ENCODE assay signal across 1 cellular context in the genomic region with DNA sequence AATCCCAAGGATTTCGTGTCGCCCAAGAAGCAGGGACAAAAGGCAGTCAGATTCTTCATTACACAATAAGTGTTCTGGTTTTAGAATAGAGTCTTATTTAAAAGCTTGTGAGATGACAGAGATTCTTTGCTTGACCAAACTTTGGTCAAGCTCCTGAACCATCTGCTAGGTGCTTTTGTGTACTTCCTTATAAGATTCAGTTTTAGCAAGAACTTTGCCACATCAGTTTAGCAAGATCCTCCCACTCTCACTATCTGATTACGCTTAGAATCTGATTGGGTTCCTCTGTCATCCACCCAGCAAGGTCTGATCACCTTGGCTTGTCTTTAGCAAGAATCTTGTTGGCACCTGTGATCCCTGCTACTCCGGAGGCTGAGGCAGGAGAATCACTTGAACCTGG.
TF ChIP-seq lines count a peak whose summit lies in the region.

No MANE protein-coding gene starts in this region.

TF ChIP-seq in GM23338, 12 proteins besides CTCF, POLR2A, EP300 and RAD21 (continued from another document):
- TF ChIP-seq, protein P1, sequence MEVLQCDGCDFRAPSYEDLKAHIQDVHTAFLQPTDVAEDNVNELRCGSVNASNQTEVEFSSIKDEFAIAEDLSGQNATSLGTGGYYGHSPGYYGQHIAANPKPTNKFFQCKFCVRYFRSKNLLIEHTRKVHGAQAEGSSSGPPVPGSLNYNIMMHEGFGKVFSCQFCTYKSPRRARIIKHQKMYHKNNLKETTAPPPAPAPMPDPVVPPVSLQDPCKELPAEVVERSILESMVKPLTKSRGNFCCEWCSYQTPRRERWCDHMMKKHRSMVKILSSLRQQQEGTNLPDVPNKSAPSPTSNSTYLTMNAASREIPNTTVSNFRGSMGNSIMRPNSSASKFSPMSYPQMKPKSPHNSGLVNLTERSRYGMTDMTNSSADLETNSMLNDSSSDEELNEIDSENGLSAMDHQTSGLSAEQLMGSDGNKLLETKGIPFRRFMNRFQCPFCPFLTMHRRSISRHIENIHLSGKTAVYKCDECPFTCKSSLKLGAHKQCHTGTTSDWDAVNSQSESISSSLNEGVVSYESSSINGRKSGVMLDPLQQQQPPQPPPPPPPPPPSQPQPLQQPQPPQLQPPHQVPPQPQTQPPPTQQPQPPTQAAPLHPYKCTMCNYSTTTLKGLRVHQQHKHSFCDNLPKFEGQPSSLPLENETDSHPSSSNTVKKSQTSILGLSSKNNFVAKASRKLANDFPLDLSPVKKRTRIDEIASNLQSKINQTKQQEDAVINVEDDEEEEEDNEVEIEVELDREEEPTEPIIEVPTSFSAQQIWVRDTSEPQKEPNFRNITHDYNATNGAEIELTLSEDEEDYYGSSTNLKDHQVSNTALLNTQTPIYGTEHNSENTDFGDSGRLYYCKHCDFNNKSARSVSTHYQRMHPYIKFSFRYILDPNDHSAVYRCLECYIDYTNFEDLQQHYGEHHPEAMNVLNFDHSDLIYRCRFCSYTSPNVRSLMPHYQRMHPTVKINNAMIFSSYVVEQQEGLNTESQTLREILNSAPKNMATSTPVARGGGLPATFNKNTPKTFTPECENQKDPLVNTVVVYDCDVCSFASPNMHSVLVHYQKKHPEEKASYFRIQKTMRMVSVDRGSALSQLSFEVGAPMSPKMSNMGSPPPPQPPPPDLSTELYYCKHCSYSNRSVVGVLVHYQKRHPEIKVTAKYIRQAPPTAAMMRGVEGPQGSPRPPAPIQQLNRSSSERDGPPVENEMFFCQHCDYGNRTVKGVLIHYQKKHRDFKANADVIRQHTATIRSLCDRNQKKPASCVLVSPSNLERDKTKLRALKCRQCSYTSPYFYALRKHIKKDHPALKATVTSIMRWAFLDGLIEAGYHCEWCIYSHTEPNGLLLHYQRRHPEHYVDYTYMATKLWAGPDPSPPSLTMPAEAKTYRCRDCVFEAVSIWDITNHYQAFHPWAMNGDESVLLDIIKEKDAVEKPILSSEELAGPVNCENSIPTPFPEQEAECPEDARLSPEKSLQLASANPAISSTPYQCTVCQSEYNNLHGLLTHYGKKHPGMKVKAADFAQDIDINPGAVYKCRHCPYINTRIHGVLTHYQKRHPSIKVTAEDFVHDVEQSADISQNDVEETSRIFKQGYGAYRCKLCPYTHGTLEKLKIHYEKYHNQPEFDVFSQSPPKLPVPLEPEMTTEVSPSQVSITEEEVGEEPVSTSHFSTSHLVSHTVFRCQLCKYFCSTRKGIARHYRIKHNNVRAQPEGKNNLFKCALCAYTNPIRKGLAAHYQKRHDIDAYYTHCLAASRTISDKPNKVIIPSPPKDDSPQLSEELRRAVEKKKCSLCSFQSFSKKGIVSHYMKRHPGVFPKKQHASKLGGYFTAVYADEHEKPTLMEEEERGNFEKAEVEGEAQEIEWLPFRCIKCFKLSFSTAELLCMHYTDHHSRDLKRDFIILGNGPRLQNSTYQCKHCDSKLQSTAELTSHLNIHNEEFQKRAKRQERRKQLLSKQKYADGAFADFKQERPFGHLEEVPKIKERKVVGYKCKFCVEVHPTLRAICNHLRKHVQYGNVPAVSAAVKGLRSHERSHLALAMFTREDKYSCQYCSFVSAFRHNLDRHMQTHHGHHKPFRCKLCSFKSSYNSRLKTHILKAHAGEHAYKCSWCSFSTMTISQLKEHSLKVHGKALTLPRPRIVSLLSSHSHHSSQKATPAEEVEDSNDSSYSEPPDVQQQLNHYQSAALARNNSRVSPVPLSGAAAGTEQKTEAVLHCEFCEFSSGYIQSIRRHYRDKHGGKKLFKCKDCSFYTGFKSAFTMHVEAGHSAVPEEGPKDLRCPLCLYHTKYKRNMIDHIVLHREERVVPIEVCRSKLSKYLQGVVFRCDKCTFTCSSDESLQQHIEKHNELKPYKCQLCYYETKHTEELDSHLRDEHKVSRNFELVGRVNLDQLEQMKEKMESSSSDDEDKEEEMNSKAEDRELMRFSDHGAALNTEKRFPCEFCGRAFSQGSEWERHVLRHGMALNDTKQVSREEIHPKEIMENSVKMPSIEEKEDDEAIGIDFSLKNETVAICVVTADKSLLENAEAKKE (CRISPR knock-in tag; IDR thresholded peaks at IDR 0.05): no peak
- TF ChIP-seq ZNF331 (CRISPR knock-in tag; IDR thresholded peaks at IDR 0.05; ENCODE audit: low read depth) (no peak), EZH2phosphoT487 (IDR thresholded peaks at IDR 0.05; ENCODE audit: unreplicated experiment) (no peak), ETS1 (IDR thresholded peaks at IDR 0.05) (no peak), STAT1 (IDR thresholded peaks at IDR 0.05; ENCODE audit: unreplicated experiment) (no peak), ZNF114 (CRISPR knock-in tag; IDR thresholded peaks at IDR 0.05) (no peak), NANOG (IDR thresholded peaks at IDR 0.05; ENCODE audit: borderline replicate concordance) (no peak), POLR2AphosphoS5 (IDR thresholded peaks at IDR 0.05; ENCODE audit: low read depth) (no peak), JUNB (IDR thresholded peaks at IDR 0.05; ENCODE audit: unreplicated experiment) (no peak)
- TF ChIP-seq, protein P2, sequence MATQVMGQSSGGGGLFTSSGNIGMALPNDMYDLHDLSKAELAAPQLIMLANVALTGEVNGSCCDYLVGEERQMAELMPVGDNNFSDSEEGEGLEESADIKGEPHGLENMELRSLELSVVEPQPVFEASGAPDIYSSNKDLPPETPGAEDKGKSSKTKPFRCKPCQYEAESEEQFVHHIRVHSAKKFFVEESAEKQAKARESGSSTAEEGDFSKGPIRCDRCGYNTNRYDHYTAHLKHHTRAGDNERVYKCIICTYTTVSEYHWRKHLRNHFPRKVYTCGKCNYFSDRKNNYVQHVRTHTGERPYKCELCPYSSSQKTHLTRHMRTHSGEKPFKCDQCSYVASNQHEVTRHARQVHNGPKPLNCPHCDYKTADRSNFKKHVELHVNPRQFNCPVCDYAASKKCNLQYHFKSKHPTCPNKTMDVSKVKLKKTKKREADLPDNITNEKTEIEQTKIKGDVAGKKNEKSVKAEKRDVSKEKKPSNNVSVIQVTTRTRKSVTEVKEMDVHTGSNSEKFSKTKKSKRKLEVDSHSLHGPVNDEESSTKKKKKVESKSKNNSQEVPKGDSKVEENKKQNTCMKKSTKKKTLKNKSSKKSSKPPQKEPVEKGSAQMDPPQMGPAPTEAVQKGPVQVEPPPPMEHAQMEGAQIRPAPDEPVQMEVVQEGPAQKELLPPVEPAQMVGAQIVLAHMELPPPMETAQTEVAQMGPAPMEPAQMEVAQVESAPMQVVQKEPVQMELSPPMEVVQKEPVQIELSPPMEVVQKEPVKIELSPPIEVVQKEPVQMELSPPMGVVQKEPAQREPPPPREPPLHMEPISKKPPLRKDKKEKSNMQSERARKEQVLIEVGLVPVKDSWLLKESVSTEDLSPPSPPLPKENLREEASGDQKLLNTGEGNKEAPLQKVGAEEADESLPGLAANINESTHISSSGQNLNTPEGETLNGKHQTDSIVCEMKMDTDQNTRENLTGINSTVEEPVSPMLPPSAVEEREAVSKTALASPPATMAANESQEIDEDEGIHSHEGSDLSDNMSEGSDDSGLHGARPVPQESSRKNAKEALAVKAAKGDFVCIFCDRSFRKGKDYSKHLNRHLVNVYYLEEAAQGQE (IDR thresholded peaks at IDR 0.05; ENCODE audit: unreplicated experiment): no peak
